In genomic region chr10:28985137-28985885, GRCh38 we compare ENCODE assay signal across 1 cellular context.
TF ChIP-seq lines count a peak whose summit lies in the region.

No MANE protein-coding gene starts in this region.

TF ChIP-seq in IMR-90, 13 proteins besides CTCF, POLR2A, EP300 and RAD21:
- TF ChIP-seq SMC3 (IDR thresholded peaks at IDR 0.05; ENCODE audit: low read depth, low read length) = no peak
- TF ChIP-seq ELK1 (IDR thresholded peaks at IDR 0.05; ENCODE audit: borderline replicate concordance, low read depth, low read length) = no peak
- TF ChIP-seq MAZ (IDR thresholded peaks at IDR 0.05; ENCODE audit: borderline replicate concordance, low read depth, low read length) = no peak
- TF ChIP-seq CHD1 (IDR thresholded peaks at IDR 0.05; ENCODE audit: low read depth, low read length) = no peak
- no peak for TF ChIP-seq RFX5 (IDR thresholded peaks at IDR 0.05; ENCODE audit: low read depth, low read length)
- no peak for TF ChIP-seq RCOR1 (IDR thresholded peaks at IDR 0.05; ENCODE audit: insufficient replicate concordance, low read length)
- TF ChIP-seq CEBPB (IDR thresholded peaks at IDR 0.05; ENCODE audit: low read depth, low read length) = no peak
- no peak for TF ChIP-seq NFE2L2 (IDR thresholded peaks at IDR 0.05; ENCODE audit: low read depth, low read length)
- no peak for TF ChIP-seq MAFK (IDR thresholded peaks at IDR 0.05; ENCODE audit: low read depth, low read length)
- no peak for TF ChIP-seq BHLHE40 (IDR thresholded peaks at IDR 0.05; ENCODE audit: low read depth, low read length)
- no peak for TF ChIP-seq FOS (IDR thresholded peaks at IDR 0.05; ENCODE audit: low read depth, low read length)
- TF ChIP-seq, protein P1, sequence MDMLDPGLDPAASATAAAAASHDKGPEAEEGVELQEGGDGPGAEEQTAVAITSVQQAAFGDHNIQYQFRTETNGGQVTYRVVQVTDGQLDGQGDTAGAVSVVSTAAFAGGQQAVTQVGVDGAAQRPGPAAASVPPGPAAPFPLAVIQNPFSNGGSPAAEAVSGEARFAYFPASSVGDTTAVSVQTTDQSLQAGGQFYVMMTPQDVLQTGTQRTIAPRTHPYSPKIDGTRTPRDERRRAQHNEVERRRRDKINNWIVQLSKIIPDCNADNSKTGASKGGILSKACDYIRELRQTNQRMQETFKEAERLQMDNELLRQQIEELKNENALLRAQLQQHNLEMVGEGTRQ (IDR thresholded peaks at IDR 0.05; ENCODE audit: low read depth, low read length) = no peak
- no peak for TF ChIP-seq MXI1 (IDR thresholded peaks at IDR 0.05; ENCODE audit: borderline replicate concordance, low read depth, low read length)
